17 cellular contexts compared by ENCODE assay signal in the genomic region with DNA sequence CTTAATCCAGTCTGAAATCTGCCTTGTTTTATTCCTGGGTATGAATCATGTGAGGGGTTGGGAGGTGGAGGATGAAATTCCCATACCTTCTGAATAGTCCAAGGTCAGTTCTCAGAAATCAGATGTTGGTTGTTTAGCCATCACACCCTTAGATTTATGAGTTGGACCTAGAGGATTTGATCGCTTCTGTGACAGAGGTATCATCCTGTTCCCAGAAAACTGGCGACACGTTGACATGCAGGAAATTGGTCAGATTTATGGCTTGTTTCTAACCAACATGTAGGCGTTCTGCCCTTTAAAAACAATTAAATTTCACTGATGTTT. TPM values are rescaled to one million over a fixed set of nuclear protein-coding genes. Genes with fewer than 3 reads are reported as not detected.
DNase-seq lines count a peak whose midpoint lies in the region; ATAC-seq and TF ChIP-seq lines count a peak whose summit lies in the region.
"Had no signal": no experiment of that assay in that cellular context is flagged by ENCODE, and none has a peak within 500 bp of the region (broad histone marks: within the 10 kb centered on the region; RNA-seq: fewer than 3 reads in every experiment).

No MANE protein-coding gene starts in this region.

- H2AFZ ChIP-seq in osteoblast (ENCODE audit: low read length), result no peak overlapping the region

- no peak for ATAC-seq in CD4-positive, CD25-positive, alpha-beta regulatory T cell (ENCODE audit: low read depth in 2 of 2)
- no peak for ATAC-seq in GM18867 (IDR thresholded peaks at IDR 0.05; ENCODE audit: unreplicated experiment)
- ATAC-seq: stimulated activated naive B cell treated with anti-CD40 and anti-IgM and Interleukin-4, amounts not matched to agents 10 μg/mL and 1 μg/mL and 100 μg/mL, for 72 hours had no signal

- no peak for DNase-seq in CD4-positive, CD25-positive, alpha-beta regulatory T cell
- DNase-seq in HFFc6 (no peak), colonic mucosa (peak; percentile 45), osteoblast (ENCODE audit: insufficient read length, low spot score, missing footprints) (peak; percentile 74), cortex of kidney (lab: John Stamatoyannopoulos, UW) (no peak), NCI-H82 treated with DMSO at 0.1 percent for 48 hours (lab: John Stamatoyannopoulos, UW; ENCODE audit: unreplicated experiment) (no peak)
- DNase-seq: activated CD4-positive, alpha-beta T cell treated with anti-CD3 and anti-CD28 coated beads, Interleukin-2, amount 50 U/mL, for 4 hours; NCI-H1417 treated with DMSO at 0.1 percent for 48 hours; NCI-H2171 treated with DMSO at 0.1 percent for 48 hours; NCI-H748 treated with DMSO at 0.1 percent for 48 hours; Peyer's patch; stimulated activated naive B cell treated with anti-CD40 and anti-IgM and Interleukin-4, amounts not matched to agents 10 μg/mL and 1 μg/mL and 100 μg/mL, for 72 hours had no signal

- H3K27me3 ChIP-seq in CD4-positive, CD25-positive, alpha-beta regulatory T cell (ENCODE audit: control insufficient read depth, insufficient read depth, low read length), result no peaks in the 10 kb centered on the region
- H3K27me3 ChIP-seq in colonic mucosa (no peaks in the 10 kb centered on the region), osteoblast (ENCODE audit: insufficient read depth, low read length) (peaks cover 39% of the 10 kb centered on the region)
- H3K27me3 ChIP-seq: Peyer's patch, tibial nerve had no signal

- no peaks in the 10 kb centered on the region for H3K9me3 Mint-ChIP-seq in CD4-positive, CD25-positive, alpha-beta regulatory T cell
- no peaks in the 10 kb centered on the region for H3K9me3 Mint-ChIP-seq in HFFc6
- H3K9me3 Mint-ChIP-seq: CD14-positive monocyte; stimulated activated naive B cell treated with anti-CD40 and anti-IgM and Interleukin-4, amounts not matched to agents 10 μg/mL and 1 μg/mL and 100 μg/mL, for 72 hours had no signal

- H3K4me3 Mint-ChIP-seq in CD4-positive, CD25-positive, alpha-beta regulatory T cell, result no peak overlapping the region
- H3K4me3 Mint-ChIP-seq in HFFc6, result no peak overlapping the region
- H3K4me3 Mint-ChIP-seq: CD14-positive monocyte; stimulated activated naive B cell treated with anti-CD40 and anti-IgM and Interleukin-4, amounts not matched to agents 10 μg/mL and 1 μg/mL and 100 μg/mL, for 72 hours had no signal

- no peak for TF ChIP-seq CTCF in HFFc6 (IDR thresholded peaks at IDR 0.05)
- no peak for TF ChIP-seq CTCF in colonic mucosa (IDR thresholded peaks at IDR 0.05)
- TF ChIP-seq CTCF in osteoblast (IDR thresholded peaks at IDR 0.05; ENCODE audit: extremely low read depth, low read depth, low read length), result no peak

- intact Hi-C loops in colonic mucosa (cut with DNase I), result no loop called here

- H3K27me3 Mint-ChIP-seq in CD4-positive, CD25-positive, alpha-beta regulatory T cell, result no peaks in the 10 kb centered on the region
- peaks cover 16% of the 10 kb centered on the region for H3K27me3 Mint-ChIP-seq in HFFc6 (ENCODE audit: insufficient read depth)
- H3K27me3 Mint-ChIP-seq: stimulated activated naive B cell treated with anti-CD40 and anti-IgM and Interleukin-4, amounts not matched to agents 10 μg/mL and 1 μg/mL and 100 μg/mL, for 72 hours had no signal

- H3K36me3 ChIP-seq in CD4-positive, CD25-positive, alpha-beta regulatory T cell (ENCODE audit: control insufficient read depth, insufficient read depth, low read length), result no peaks in the 10 kb centered on the region
- H3K36me3 ChIP-seq in colonic mucosa (no peaks in the 10 kb centered on the region), osteoblast (ENCODE audit: insufficient read depth, low read length) (no peaks in the 10 kb centered on the region)
- H3K36me3 ChIP-seq: Peyer's patch, tibial nerve had no signal

- H3K27ac Mint-ChIP-seq in CD4-positive, CD25-positive, alpha-beta regulatory T cell, result peak overlapping the region in 2 of 3 donors; percentile 2 to 9
- peak overlapping the region; percentile 13; the same call in 1 of the 2 replicates for H3K27ac Mint-ChIP-seq in HFFc6
- H3K27ac Mint-ChIP-seq: stimulated activated naive B cell treated with anti-CD40 and anti-IgM and Interleukin-4, amounts not matched to agents 10 μg/mL and 1 μg/mL and 100 μg/mL, for 72 hours had no signal

- no peaks in the 10 kb centered on the region for H3K9me3 ChIP-seq in CD4-positive, CD25-positive, alpha-beta regulatory T cell (ENCODE audit: control insufficient read depth in 2 of 2, low read length in 2 of 2)
- H3K9me3 ChIP-seq in colonic mucosa, result no peaks in the 10 kb centered on the region
- H3K9me3 ChIP-seq in osteoblast (ENCODE audit: low read depth, low read length), result no peaks in the 10 kb centered on the region
- H3K9me3 ChIP-seq: Peyer's patch, tibial nerve had no signal

- peaks cover 34% of the 10 kb centered on the region for H4K20me1 ChIP-seq in osteoblast (ENCODE audit: insufficient read depth, low read length)

- H3K9ac ChIP-seq in colonic mucosa (ENCODE audit: low read depth in 2 of 2, low read length in 2 of 2), result no peak overlapping the region

- H3K4me1 ChIP-seq in CD4-positive, CD25-positive, alpha-beta regulatory T cell (ENCODE audit: control insufficient read depth, insufficient read depth, low read length, poor library complexity, severe bottlenecking), result no peaks in the 10 kb centered on the region
- peaks cover 15% of the 10 kb centered on the region for H3K4me1 ChIP-seq in colonic mucosa
- H3K4me1 ChIP-seq in osteoblast (ENCODE audit: insufficient read depth, low read length), result peaks cover 17% of the 10 kb centered on the region

- peak overlapping the region; percentile 5 for H3K4me2 ChIP-seq in osteoblast (ENCODE audit: insufficient read depth, low read length)

- no peaks in the 10 kb centered on the region for H3K79me2 ChIP-seq in osteoblast (ENCODE audit: insufficient read depth, low read length)

- H3K27ac ChIP-seq in CD4-positive, CD25-positive, alpha-beta regulatory T cell (ENCODE audit: insufficient read depth, low read length, poor library complexity, severe bottlenecking), result no peak overlapping the region
- H3K27ac ChIP-seq in colonic mucosa (peak overlapping the region; percentile 83), osteoblast (ENCODE audit: low read depth, low read length) (no peak overlapping the region)
- H3K27ac ChIP-seq: Peyer's patch, SK-N-MC had no signal

- H3K4me1 Mint-ChIP-seq in CD4-positive, CD25-positive, alpha-beta regulatory T cell, result peaks cover 0 to 17% (median 5%) of the 10 kb centered on the region in 4 donors
- peaks cover 38% of the 10 kb centered on the region for H3K4me1 Mint-ChIP-seq in HFFc6 (ENCODE audit: low read depth)

- no peak overlapping the region for H3K4me3 ChIP-seq in CD4-positive, CD25-positive, alpha-beta regulatory T cell (ENCODE audit: low read depth, low read length)
- H3K4me3 ChIP-seq in colonic mucosa (no peak overlapping the region), osteoblast (ENCODE audit: insufficient read depth, low read length) (no peak overlapping the region)
- H3K4me3 ChIP-seq: Peyer's patch, SK-N-MC, tibial nerve had no signal

- H3K36me3 Mint-ChIP-seq in CD4-positive, CD25-positive, alpha-beta regulatory T cell, result no peaks in the 10 kb centered on the region
- H3K36me3 Mint-ChIP-seq in HFFc6 (ENCODE audit: low read depth), result no peaks in the 10 kb centered on the region
- H3K36me3 Mint-ChIP-seq: CD14-positive monocyte; stimulated activated naive B cell treated with anti-CD40 and anti-IgM and Interleukin-4, amounts not matched to agents 10 μg/mL and 1 μg/mL and 100 μg/mL, for 72 hours had no signal

RNA-seq across cellular contexts. Expression of a gene that starts 24.7 kb away (rescaled TPM):
- not detected for total RNA-seq in CD4-positive, CD25-positive, alpha-beta regulatory T cell
- under 1 TPM in 1 of 4 donors, not detected in 3; 0.28 TPM for polyA plus RNA-seq in CD4-positive, CD25-positive, alpha-beta regulatory T cell
- not detected for total RNA-seq in HFFc6 (2021; fragmentation: NEBNext Ultra II Directional; extraction: Animal tissue kit (Norgen Biotek cat#: 25700))
- not detected for total RNA-seq in colonic mucosa
- total RNA-seq in osteoblast, result not detected in 2 replicates
- total RNA-seq: Peyer's patch, pulmonary artery endothelial cell, tibial nerve had no signal
- polyA plus RNA-seq: CD14-positive monocyte had no signal

RNA-seq across cellular contexts. Expression of a gene that starts 40.2 kb away (rescaled TPM):
- 13.2 TPM for total RNA-seq in CD4-positive, CD25-positive, alpha-beta regulatory T cell
- 1 to 10 TPM; 3.0 to 7.1 (median 5.4) TPM for polyA plus RNA-seq in CD4-positive, CD25-positive, alpha-beta regulatory T cell
- total RNA-seq in HFFc6 (2021; fragmentation: NEBNext Ultra II Directional; extraction: Animal tissue kit (Norgen Biotek cat#: 25700)), result 1 to 10 TPM; 4.7 to 9.2 (median 7.1) TPM
- 10 to 100 TPM in 1 of 2 donors, 1 to 10 TPM in 1; 9.6 to 16.0 TPM for total RNA-seq in colonic mucosa
- total RNA-seq in osteoblast, result 1.8 and 2.7 TPM in 2 replicates
- polyA plus RNA-seq: CD14-positive monocyte had no signal

Comparison
In these comparisons a context has a peak if more than half of its experiments do, and no peak if none do; other contexts are left out.
1. DNase-seq: peak in colonic mucosa (single experiment) and osteoblast (single experiment); none in CD4-positive, CD25-positive, alpha-beta regulatory T cell (0 of 3), HFFc6 (single experiment), cortex of kidney (single experiment) and NCI-H82 treated with DMSO at 0.1 percent for 48 hours (single experiment).